In the genomic region with DNA sequence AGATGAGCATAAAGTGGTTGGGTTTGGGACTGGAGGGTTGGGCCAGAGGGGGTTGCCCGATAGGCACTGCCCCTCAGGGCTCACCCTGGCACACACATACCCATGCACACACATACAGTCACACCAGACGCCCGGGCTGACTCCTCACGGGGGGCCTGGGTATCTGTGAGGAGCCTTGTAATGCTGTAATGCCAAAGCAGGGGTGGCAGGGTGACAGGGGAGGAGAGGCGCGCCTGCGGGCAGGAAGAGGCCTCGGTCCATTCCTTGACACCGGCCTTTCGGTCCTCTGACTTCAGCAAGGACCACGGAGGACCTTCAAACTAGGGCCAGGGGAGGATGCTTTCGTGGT, we compare ENCODE assay signal across 10 cellular contexts. TPM values are rescaled to one million over a fixed set of nuclear protein-coding genes. Genes with fewer than 3 reads are reported as not detected.
DNase-seq lines count a peak whose midpoint lies in the region; ATAC-seq, FAIRE-seq and TF ChIP-seq lines count a peak whose summit lies in the region.
"Had no signal": no experiment of that assay in that cellular context is flagged by ENCODE, and none has a peak within 500 bp of the region (broad histone marks: within the 10 kb centered on the region; RNA-seq: fewer than 3 reads in every experiment).

No MANE protein-coding gene starts in this region.

- H3K27me3 ChIP-seq in astrocyte (ENCODE audit: insufficient read depth, low read length) (no peaks in the 10 kb centered on the region), left lung (peaks cover 6 to 50% of the 10 kb centered on the region in 2 donors), stomach (peaks cover 0 to 27% (median 7%) of the 10 kb centered on the region in 3 donors), Caco-2 (replicated peaks; ENCODE audit: control insufficient read depth, insufficient read depth, low read length) (no peaks in the 10 kb centered on the region)

- intact Hi-C loops in left lung (cut with DNase I) (no loop called here), stomach (cut with DNase I; ENCODE audit: low total_unique reads) (no loop called here), Caco-2 (cut with micrococcal nuclease; ENCODE audit: unreplicated experiment) (loop anchor here (5.0 kb wide), 1 partner anchor 36 kb away; no protein-coding TSS in a partner anchor)

- POLR2A ChIA-PET in Caco-2 (lab: Charles Lee): no interaction called here

- H3K36me3 Mint-ChIP-seq in activated CD8-positive, alpha-beta memory T cell treated with anti-CD3 and anti-CD28 coated beads, Interleukin-2, amount 10 ng/mL, durations not matched to agents 7 days and 5 days: no peaks in the 10 kb centered on the region
- H3K36me3 Mint-ChIP-seq in astrocyte (ENCODE audit: low read depth, unreplicated experiment) (no peaks in the 10 kb centered on the region), endothelial cell (ENCODE audit: low read depth, unreplicated experiment) (no peaks in the 10 kb centered on the region), Caco-2 (ENCODE audit: insufficient read depth, unreplicated experiment) (peaks cover 7% of the 10 kb centered on the region)

- peak overlapping the region; percentile 25 for H3K4me3 Mint-ChIP-seq in activated CD8-positive, alpha-beta memory T cell treated with anti-CD3 and anti-CD28 coated beads, Interleukin-2, amount 10 ng/mL, durations not matched to agents 7 days and 5 days
- H3K4me3 Mint-ChIP-seq in astrocyte (ENCODE audit: unreplicated experiment): peak overlapping the region; percentile 8
- no peak overlapping the region for H3K4me3 Mint-ChIP-seq in endothelial cell (ENCODE audit: unreplicated experiment)
- H3K4me3 Mint-ChIP-seq in Caco-2 (ENCODE audit: unreplicated experiment): no peak overlapping the region

- H3K9ac ChIP-seq in astrocyte (ENCODE audit: low read length): no peak overlapping the region

- H3K4me1 ChIP-seq in astrocyte (ENCODE audit: insufficient read depth, low read length): peaks cover 5% of the 10 kb centered on the region
- H3K4me1 ChIP-seq in left lung: peaks cover 0 to 8% of the 10 kb centered on the region in 2 donors
- H3K4me1 ChIP-seq in stomach: peaks cover 0 to 14% (median 9%) of the 10 kb centered on the region in 4 donors
- no peaks in the 10 kb centered on the region for H3K4me1 ChIP-seq in Caco-2

- H3K4me3 ChIP-seq in astrocyte (ENCODE audit: insufficient read depth, low read depth, low read length) (peak overlapping the region; percentile 23), left lung (peak overlapping the region in 1 of 2 donors; percentile 3), stomach (peak overlapping the region; percentile 38 to 45 (median 43)), Caco-2 (ENCODE audit: low read depth, low read length) (no peak overlapping the region)

- H4K20me1 ChIP-seq in astrocyte (ENCODE audit: insufficient read depth, low read length): no peaks in the 10 kb centered on the region

- no peaks in the 10 kb centered on the region for H3K36me3 ChIP-seq in astrocyte (ENCODE audit: insufficient read depth, low read length)
- H3K36me3 ChIP-seq in left lung: no peaks in the 10 kb centered on the region
- no peaks in the 10 kb centered on the region for H3K36me3 ChIP-seq in stomach
- H3K36me3 ChIP-seq in Caco-2 (ENCODE audit: control insufficient read depth, insufficient read depth, low read length): no peaks in the 10 kb centered on the region

- no peak for ATAC-seq in activated CD8-positive, alpha-beta memory T cell treated with anti-CD3 and anti-CD28 coated beads, Interleukin-2, amount 10 ng/mL, durations not matched to agents 7 days and 5 days
- ATAC-seq in left lung: no peak

- no peak for FAIRE-seq in astrocyte (lab: Jason Lieb, UNC)

- peak overlapping the region; percentile 81 for H2AFZ ChIP-seq in astrocyte (ENCODE audit: low read depth, low read length)

- no peak for TF ChIP-seq POLR2A in stomach (IDR thresholded peaks at IDR 0.05)

- H3K4me1 Mint-ChIP-seq in activated CD8-positive, alpha-beta memory T cell treated with anti-CD3 and anti-CD28 coated beads, Interleukin-2, amount 10 ng/mL, durations not matched to agents 7 days and 5 days: peaks cover 10% of the 10 kb centered on the region
- H3K4me1 Mint-ChIP-seq in astrocyte (ENCODE audit: low read depth, unreplicated experiment) (peaks cover 6% of the 10 kb centered on the region), endothelial cell (ENCODE audit: unreplicated experiment) (peaks cover 23% of the 10 kb centered on the region), Caco-2 (ENCODE audit: low read depth, unreplicated experiment) (peaks cover 7% of the 10 kb centered on the region)

- no peak for TF ChIP-seq CTCF in astrocyte (IDR thresholded peaks at IDR 0.05; ENCODE audit: insufficient read depth, low read depth, low read length)
- no peak for TF ChIP-seq CTCF in left lung (IDR thresholded peaks at IDR 0.05)
- TF ChIP-seq CTCF in stomach (IDR thresholded peaks at IDR 0.05): no peak
- no peak for TF ChIP-seq CTCF in endothelial cell (IDR thresholded peaks at IDR 0.05; ENCODE audit: unreplicated experiment)
- no peak for TF ChIP-seq CTCF in Caco-2 (IDR thresholded peaks at IDR 0.05; ENCODE audit: insufficient read depth in 1 of 2, low read depth in 1 of 2, low read length in 1 of 2, severe bottlenecking in 1 of 2, unreplicated experiment in 1 of 2)

- DNase-seq in activated CD8-positive, alpha-beta memory T cell treated with anti-CD3 and anti-CD28 coated beads, Interleukin-2, amount 10 ng/mL, durations not matched to agents 7 days and 5 days: no peak
- no peak for DNase-seq in activated CD8-positive, alpha-beta memory T cell treated with anti-CD3 and anti-CD28 coated beads for 24 hours
- no peak for DNase-seq in astrocyte (ENCODE audit: low read depth)
- DNase-seq in left lung: peak; percentile 28 to 54
- DNase-seq in stomach: no peak
- DNase-seq in endothelial cell (ENCODE audit: low spot score): no peak
- no peak for DNase-seq in Caco-2
- no peak for DNase-seq in stimulated activated naive CD4-positive, alpha-beta T cell treated with Interleukin-2 at 50 U/mL for 16 hours (lab: John Stamatoyannopoulos, UW)
- DNase-seq: ACHN had no signal

- no peak overlapping the region for H3K27ac ChIP-seq in astrocyte (ENCODE audit: low read depth, low read length)
- H3K27ac ChIP-seq in left lung: no peak overlapping the region
- H3K27ac ChIP-seq in stomach: peak overlapping the region in 2 of 5 donors; percentile 59 to 64

- H3K27me3 Mint-ChIP-seq in activated CD8-positive, alpha-beta memory T cell treated with anti-CD3 and anti-CD28 coated beads, Interleukin-2, amount 10 ng/mL, durations not matched to agents 7 days and 5 days: peaks cover 30% of the 10 kb centered on the region
- H3K27me3 Mint-ChIP-seq in astrocyte (ENCODE audit: low read depth, unreplicated experiment) (peaks cover 62% of the 10 kb centered on the region), endothelial cell (ENCODE audit: unreplicated experiment) (peaks cover 20% of the 10 kb centered on the region), Caco-2 (ENCODE audit: insufficient read depth, unreplicated experiment) (no peaks in the 10 kb centered on the region)

- 43 to 68% (median 62%) methylated on average over 8 to 12 of the region's 12 CpGs for WGBS in stomach, 5 donors

- no TSS peak for BruUV-seq in Caco-2 (replicated peaks; lab: Mats Ljungman, UMichigan)

- CTCF ChIA-PET in activated CD8-positive, alpha-beta memory T cell treated with anti-CD3 and anti-CD28 coated beads, Interleukin-2, amount 10 ng/mL, durations not matched to agents 7 days and 5 days (lab: Charles Lee): no interaction called here
- CTCF ChIA-PET in Caco-2 (lab: Charles Lee): no interaction called here

- no peak for TF ChIP-seq EP300 in stomach (IDR thresholded peaks at IDR 0.05)

- no peaks in the 10 kb centered on the region for H3K9me3 Mint-ChIP-seq in activated CD8-positive, alpha-beta memory T cell treated with anti-CD3 and anti-CD28 coated beads, Interleukin-2, amount 10 ng/mL, durations not matched to agents 7 days and 5 days (ENCODE audit: low read depth)
- H3K9me3 Mint-ChIP-seq in astrocyte (ENCODE audit: unreplicated experiment) (peaks cover 3% of the 10 kb centered on the region), endothelial cell (ENCODE audit: unreplicated experiment) (no peaks in the 10 kb centered on the region), Caco-2 (ENCODE audit: unreplicated experiment) (no peaks in the 10 kb centered on the region)

- H3K9me3 ChIP-seq in astrocyte (ENCODE audit: insufficient read depth, low read depth, low read length) (no peaks in the 10 kb centered on the region), left lung (no peaks in the 10 kb centered on the region), stomach (no peaks in the 10 kb centered on the region), Caco-2 (no peaks in the 10 kb centered on the region)

- no peak overlapping the region for H3K27ac Mint-ChIP-seq in activated CD8-positive, alpha-beta memory T cell treated with anti-CD3 and anti-CD28 coated beads, Interleukin-2, amount 10 ng/mL, durations not matched to agents 7 days and 5 days
- H3K27ac Mint-ChIP-seq in astrocyte (ENCODE audit: unreplicated experiment): no peak overlapping the region
- no peak overlapping the region for H3K27ac Mint-ChIP-seq in endothelial cell (ENCODE audit: unreplicated experiment)
- H3K27ac Mint-ChIP-seq in Caco-2 (ENCODE audit: unreplicated experiment): no peak overlapping the region

- H3K79me2 ChIP-seq in astrocyte (ENCODE audit: insufficient read depth, low read length): no peaks in the 10 kb centered on the region

- H3K4me2 ChIP-seq in astrocyte (ENCODE audit: low read length): peak overlapping the region; percentile 82

RNA-seq across cellular contexts. Expression of a gene that starts 0.4 kb away (rescaled TPM):
- total RNA-seq in activated CD8-positive, alpha-beta memory T cell treated with anti-CD3 and anti-CD28 coated beads, Interleukin-2, amount 10 ng/mL, durations not matched to agents 7 days and 5 days: under 1 TPM; 0.05 to 0.06 TPM
- total RNA-seq in astrocyte (0.10 and 0.18 TPM in 2 replicates), left lung (1 to 10 TPM; 1.7 to 1.8 TPM), stomach (10 to 100 TPM in 2 of 5 donors, 1 to 10 TPM in 3; 1.2 to 44.6 (median 2.2) TPM), endothelial cell (ENCODE audit: unreplicated experiment) (not detected), Caco-2 (2022) (0.07 and 0.09 TPM in 2 replicates)
- polyA plus RNA-seq in stomach: 1 to 10 TPM; 1.1 to 1.8 (median 1.6) TPM
- total RNA-seq: left lobe of liver had no signal

RNA-seq across cellular contexts. Expression of a gene that starts 47.2 kb away (rescaled TPM):
- total RNA-seq in activated CD8-positive, alpha-beta memory T cell treated with anti-CD3 and anti-CD28 coated beads, Interleukin-2, amount 10 ng/mL, durations not matched to agents 7 days and 5 days: not detected
- total RNA-seq in astrocyte (not detected in 2 replicates), left lung (under 1 TPM in 1 of 2 donors, not detected in 1; 0.42 TPM), stomach (under 1 TPM in 1 of 5 donors, not detected in 4; 0.92 TPM), endothelial cell (ENCODE audit: unreplicated experiment) (0.05 TPM), Caco-2 (2022) (not detected in 2 replicates)
- polyA plus RNA-seq in stomach: not detected
- total RNA-seq: left lobe of liver had no signal

RNA-seq across cellular contexts. Expression of a gene that starts 58.3 kb away (rescaled TPM):
- total RNA-seq in activated CD8-positive, alpha-beta memory T cell treated with anti-CD3 and anti-CD28 coated beads, Interleukin-2, amount 10 ng/mL, durations not matched to agents 7 days and 5 days: not detected
- not detected in 2 replicates for total RNA-seq in astrocyte
- total RNA-seq in left lung: 1 to 10 TPM; 7.2 to 7.7 TPM
- total RNA-seq in stomach: 10 to 100 TPM in 1 of 5 donors, 1 to 10 TPM in 2, not detected in 2; 4.9 to 12.5 (median 6.6) TPM
- polyA plus RNA-seq in stomach: 10 to 100 TPM in 2 of 3 donors, 1 to 10 TPM in 1; 2.9 to 54.3 (median 10.6) TPM
- total RNA-seq in endothelial cell (ENCODE audit: unreplicated experiment): 0.26 TPM
- total RNA-seq in Caco-2 (2022): not detected in 2 replicates
- total RNA-seq: left lobe of liver had no signal

Comparison
In these comparisons a context has a peak if more than half of its experiments do, and no peak if none do; other contexts are left out.
1. DNase-seq: peak in left lung (2 of 2); none in activated CD8-positive, alpha-beta memory T cell treated with anti-CD3 and anti-CD28 coated beads, Interleukin-2, amount 10 ng/mL, durations not matched to agents 7 days and 5 days (single experiment), activated CD8-positive, alpha-beta memory T cell treated with anti-CD3 and anti-CD28 coated beads for 24 hours (single experiment), astrocyte (single experiment), stomach (single experiment), endothelial cell (single experiment), Caco-2 (0 of 2) and stimulated activated naive CD4-positive, alpha-beta T cell treated with Interleukin-2 at 50 U/mL for 16 hours (single experiment).
2. H3K4me3 Mint-ChIP-seq: peak in activated CD8-positive, alpha-beta memory T cell treated with anti-CD3 and anti-CD28 coated beads, Interleukin-2, amount 10 ng/mL, durations not matched to agents 7 days and 5 days (single experiment) and astrocyte (single experiment); none in endothelial cell (single experiment) and Caco-2 (single experiment).